27 cellular contexts compared by ENCODE assay signal in the genomic region with DNA sequence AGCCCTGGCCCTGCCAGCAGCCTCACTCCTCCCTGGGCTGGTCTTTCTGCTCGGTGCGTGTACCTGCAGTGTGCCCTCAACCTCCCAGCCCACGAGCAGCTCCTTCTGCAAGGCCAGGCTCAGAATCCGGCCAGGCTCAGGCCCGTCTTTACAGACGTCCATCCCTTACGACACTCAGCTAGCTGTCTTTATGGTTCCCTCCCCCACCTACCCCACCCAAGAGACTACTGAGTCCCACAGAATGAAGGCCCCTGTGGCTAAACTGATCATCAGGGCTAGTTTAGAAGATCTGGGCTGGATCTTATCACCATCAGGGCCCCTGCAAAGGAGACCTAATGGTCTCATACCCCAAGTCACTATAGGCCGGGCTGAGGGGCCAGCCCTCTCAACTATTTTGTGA. TPM values are rescaled to one million over a fixed set of nuclear protein-coding genes. Genes with fewer than 3 reads are reported as not detected.
"Had no signal": no experiment of that assay in that cellular context is flagged by ENCODE, and none has a peak within 500 bp of the region (broad histone marks: within the 10 kb centered on the region; RNA-seq: fewer than 3 reads in every experiment).

No MANE protein-coding gene starts in this region.

- H3K27ac Mint-ChIP-seq: memory B cell; mesothelial cell of epicardium; natural killer cell; stimulated activated memory B cell treated with anti-CD40 and anti-IgM and Interleukin-4, amounts not matched to agents 10 μg/mL and 1 μg/mL and 100 μg/mL, for 72 hours; stimulated activated naive CD8-positive, alpha-beta T cell treated with anti-CD3 and anti-CD28 coated beads, Interleukin-15, Interleukin-2, amounts not matched to agents 100 ng/mL and 50 ng/mL, for 24 hours had no signal

- H3K9me3 ChIP-seq: lower lobe of right lung, psoas muscle, right lobe of liver, testis, upper lobe of right lung, vagina had no signal

- ATAC-seq: left cardiac atrium; lower lobe of right lung; natural killer cell; psoas muscle; right lobe of liver; stimulated activated memory B cell treated with anti-CD40 and anti-IgM and Interleukin-4, amounts not matched to agents 10 μg/mL and 1 μg/mL and 100 μg/mL, for 72 hours; upper lobe of right lung had no signal

- H3K4me1 ChIP-seq: left ventricle myocardium inferior, lower lobe of right lung, parathyroid adenoma, psoas muscle, right lobe of liver, testis, tibial nerve, upper lobe of right lung, vagina had no signal

- H3K4me3 Mint-ChIP-seq: memory B cell; mesothelial cell of epicardium; natural killer cell; stimulated activated memory B cell treated with anti-CD40 and anti-IgM and Interleukin-4, amounts not matched to agents 10 μg/mL and 1 μg/mL and 100 μg/mL, for 72 hours; stimulated activated naive CD8-positive, alpha-beta T cell treated with anti-CD3 and anti-CD28 coated beads, Interleukin-15, Interleukin-2, amounts not matched to agents 100 ng/mL and 50 ng/mL, for 24 hours had no signal

- H3K36me3 Mint-ChIP-seq: natural killer cell; stimulated activated memory B cell treated with anti-CD40 and anti-IgM and Interleukin-4, amounts not matched to agents 10 μg/mL and 1 μg/mL and 100 μg/mL, for 72 hours had no signal

- H3K9me3 Mint-ChIP-seq: memory B cell; mesothelial cell of epicardium; natural killer cell; stimulated activated memory B cell treated with anti-CD40 and anti-IgM and Interleukin-4, amounts not matched to agents 10 μg/mL and 1 μg/mL and 100 μg/mL, for 72 hours; stimulated activated naive CD8-positive, alpha-beta T cell treated with anti-CD3 and anti-CD28 coated beads, Interleukin-15, Interleukin-2, amounts not matched to agents 100 ng/mL and 50 ng/mL, for 24 hours had no signal

- H3K36me3 ChIP-seq: left ventricle myocardium inferior, lower lobe of right lung, right lobe of liver, upper lobe of right lung, vagina had no signal

- H3K4me1 Mint-ChIP-seq: natural killer cell; stimulated activated memory B cell treated with anti-CD40 and anti-IgM and Interleukin-4, amounts not matched to agents 10 μg/mL and 1 μg/mL and 100 μg/mL, for 72 hours had no signal

- H3K4me3 ChIP-seq: hepatocyte, left ventricle myocardium inferior, lower lobe of right lung, psoas muscle, right lobe of liver, testis, tibial nerve, upper lobe of right lung, vagina had no signal

- DNase-seq: effector CD4-positive, alpha-beta T cell; foreskin melanocyte; head of caudate nucleus; kidney; left cardiac atrium; left ventricle myocardium inferior; lower lobe of right lung; natural killer cell; occipital lobe; psoas muscle; retina; right lobe of liver; stimulated activated CD4-positive, alpha-beta T cell treated with anti-CD3 and anti-CD28 coated beads, Interleukin-4, amount 100 ng/mL, for 1 hour; stimulated activated CD8-positive, alpha-beta memory T cell treated with anti-CD3 and anti-CD28 coated beads, Interleukin-4, amount 100 ng/mL, for 48 hours; testis; upper lobe of right lung had no signal

- H3K27me3 Mint-ChIP-seq: stimulated activated naive CD8-positive, alpha-beta T cell treated with anti-CD3 and anti-CD28 coated beads, Interleukin-15, Interleukin-2, amounts not matched to agents 100 ng/mL and 50 ng/mL, for 24 hours had no signal

- H3K27ac ChIP-seq: hepatocyte, left ventricle myocardium inferior, lower lobe of right lung, parathyroid adenoma, psoas muscle, right lobe of liver, testis, tibial nerve, upper lobe of right lung, vagina had no signal

RNA-seq across cellular contexts. Expression of a gene that starts 10.7 kb away (rescaled TPM):
- total RNA-seq: dermis microvascular lymphatic vessel endothelial cell, mesothelial cell of epicardium, myocyte, vagina had no signal

RNA-seq across cellular contexts. Expression of a gene that starts 40.1 kb away (rescaled TPM):
- total RNA-seq: dermis microvascular lymphatic vessel endothelial cell, left cardiac atrium, left ventricle myocardium inferior, lower lobe of right lung, mucosa of gallbladder, occipital lobe, psoas muscle, right lobe of liver, tibial nerve, upper lobe of right lung had no signal
